Comparison of ENCODE assay signal across 1 cellular context in genomic region chr10:89959433-89960110, GRCh38.
TF ChIP-seq lines count a peak whose summit lies in the region.

No MANE protein-coding gene starts in this region.

TF ChIP-seq in HCT116, 20 proteins besides CTCF, POLR2A, EP300 and RAD21 (continued from another document):
- no peak for TF ChIP-seq REST (IDR thresholded peaks at IDR 0.05; ENCODE audit: low read depth)
